Comparison of ENCODE assay signal across 8 cellular contexts in genomic region chr7:55572378-55573233, GRCh38. TPM values are rescaled to one million over a fixed set of nuclear protein-coding genes. Genes with fewer than 3 reads are reported as not detected.
DNase-seq lines count a peak whose midpoint lies in the region; ATAC-seq and TF ChIP-seq lines count a peak whose summit lies in the region.

VOPP1 (minus strand) TSS chr7:55572502; CDS start chr7:55572324, 178 bp downstream.

- H3K27me3 ChIP-seq in esophagus squamous epithelium (no peaks in the 10 kb centered on the region), mucosa of stomach (ENCODE audit: control insufficient read depth, insufficient read depth, low read length) (no peaks in the 10 kb centered on the region)

- H3K4me3 ChIP-seq in OCI-LY7 (ENCODE audit: low read depth, low read length, poor library complexity, severe bottlenecking) = peak within 1 kb of the TSS; percentile 95
- peak within 1 kb of the TSS; percentile 69 to 95 (median 84) for H3K4me3 ChIP-seq in esophagus squamous epithelium
- H3K4me3 ChIP-seq in mucosa of stomach (ENCODE audit: low read length) = peak within 1 kb of the TSS; percentile 52

- peaks cover 43% of the 10 kb centered on the region for H3K79me2 ChIP-seq in OCI-LY7 (ENCODE audit: insufficient read depth, low read depth, low read length)

- no TSS peak for BruUV-seq in OCI-LY7 (replicated peaks; lab: Mats Ljungman, UMichigan)

- H3K36me3 Mint-ChIP-seq in activated T-helper 1 cell treated with anti-CD3 and anti-CD28 coated beads, Interleukin-12 subunit alpha, Interleukin-12 subunit beta, Interleukin-2, Interleukin-4 antibody, amounts not matched to agents 30 ng/mL and 10 ng/mL and 1 ng/mL, durations not matched to agents 14 hours and 24 hours and 36 hours (ENCODE audit: low read depth) = peaks cover 10% of the 10 kb centered on the region

- H2AFZ ChIP-seq in OCI-LY7 (ENCODE audit: low read length) = peak within 1 kb of the TSS; percentile 98

- peak; percentile 44 for ATAC-seq in GM19467 (IDR thresholded peaks at IDR 0.05; ENCODE audit: unreplicated experiment)
- peak; percentile 67 for ATAC-seq in stimulated activated naive CD8-positive, alpha-beta T cell treated with anti-CD3 and anti-CD28 coated beads, Interleukin-15, amount 100 ng/mL, for 72 hours

- CTCF ChIA-PET in OCI-LY7 (lab: Charles Lee; ENCODE audit: unreplicated experiment) = interaction anchor here (0.9 to 1.1 kb wide), 2 partner anchors 17 to 39 kb away, joined by 3 read pairs; no protein-coding TSS in a partner anchor

- H3K4me1 ChIP-seq in OCI-LY7 (ENCODE audit: insufficient read depth, low read length, poor library complexity, severe bottlenecking) (peaks cover 48% of the 10 kb centered on the region), esophagus squamous epithelium (peaks cover 15 to 58% (median 39%) of the 10 kb centered on the region in 3 donors), mucosa of stomach (ENCODE audit: control insufficient read depth, insufficient read depth, low read length) (peaks cover 42% of the 10 kb centered on the region)

- DNase-seq in COLO829 (ENCODE audit: low spot score) (peak; percentile 47), HK-2 (ENCODE audit: unreplicated experiment) (peak; percentile 58), OCI-LY7 (ENCODE audit: low spot score) (peak; percentile 87), esophagus squamous epithelium (lab: John Stamatoyannopoulos, UW) (no peak)
- peak; percentile 57 for DNase-seq in activated T-helper 1 cell treated with anti-CD3 and anti-CD28 coated beads, Interleukin-12 subunit alpha, Interleukin-12 subunit beta, Interleukin-2, Interleukin-4 antibody, amounts not matched to agents 30 ng/mL and 10 ng/mL and 1 ng/mL, durations not matched to agents 14 hours and 24 hours and 36 hours (ENCODE audit: low spot score)
- DNase-seq in stimulated activated naive CD8-positive, alpha-beta T cell treated with anti-CD3 and anti-CD28 coated beads, Interleukin-15, amount 100 ng/mL, for 72 hours = peak in 1 of 2 donors; percentile 64

- POLR2A ChIA-PET in OCI-LY7 (lab: Charles Lee) = interaction anchor here (0.7 to 1.4 kb wide), 5 partner anchors 14 to 68 kb away, joined by 3 to 5 read pairs (median 3); no protein-coding TSS in a partner anchor

- peaks cover 68% of the 10 kb centered on the region for H3K4me1 Mint-ChIP-seq in activated T-helper 1 cell treated with anti-CD3 and anti-CD28 coated beads, Interleukin-12 subunit alpha, Interleukin-12 subunit beta, Interleukin-2, Interleukin-4 antibody, amounts not matched to agents 30 ng/mL and 10 ng/mL and 1 ng/mL, durations not matched to agents 14 hours and 24 hours and 36 hours (ENCODE audit: low read depth)
- H3K4me1 Mint-ChIP-seq in stimulated activated naive CD8-positive, alpha-beta T cell treated with anti-CD3 and anti-CD28 coated beads, Interleukin-15, amount 100 ng/mL, for 72 hours = peaks cover 73% of the 10 kb centered on the region

- H3K9me2 ChIP-seq in OCI-LY7 (ENCODE audit: insufficient read depth, low read length) = no peaks in the 10 kb centered on the region

- H3K27ac ChIP-seq in OCI-LY7 (ENCODE audit: low read depth, low read length, poor library complexity, severe bottlenecking) (peak within 1 kb of the TSS; percentile 60), esophagus squamous epithelium (peak within 1 kb of the TSS; percentile 84 to 94 (median 92))

- peaks cover 24% of the 10 kb centered on the region for H4K20me1 ChIP-seq in OCI-LY7 (ENCODE audit: insufficient read depth, low read length)

- H3K36me3 ChIP-seq in OCI-LY7 (ENCODE audit: insufficient read depth, low read length) = peaks cover 8% of the 10 kb centered on the region; the same call in 1 of the 2 replicates
- H3K36me3 ChIP-seq in esophagus squamous epithelium = no peaks in the 10 kb centered on the region
- no peaks in the 10 kb centered on the region for H3K36me3 ChIP-seq in mucosa of stomach (ENCODE audit: control insufficient read depth, insufficient read depth, low read length)

- H3K27me3 Mint-ChIP-seq in activated T-helper 1 cell treated with anti-CD3 and anti-CD28 coated beads, Interleukin-12 subunit alpha, Interleukin-12 subunit beta, Interleukin-2, Interleukin-4 antibody, amounts not matched to agents 30 ng/mL and 10 ng/mL and 1 ng/mL, durations not matched to agents 14 hours and 24 hours and 36 hours (ENCODE audit: insufficient read depth) = no peaks in the 10 kb centered on the region
- no peaks in the 10 kb centered on the region for H3K27me3 Mint-ChIP-seq in stimulated activated naive CD8-positive, alpha-beta T cell treated with anti-CD3 and anti-CD28 coated beads, Interleukin-15, amount 100 ng/mL, for 72 hours

- TF ChIP-seq CTCF in OCI-LY7 (conservative IDR thresholded peaks at IDR 0.05; ENCODE audit: low read length) (no peak), esophagus squamous epithelium (IDR thresholded peaks at IDR 0.05) (no peak)

- H3K4me2 ChIP-seq in OCI-LY7 (ENCODE audit: low read length) = peak within 1 kb of the TSS; percentile 92

- intact Hi-C loops in OCI-LY7 (cut with micrococcal nuclease; ENCODE audit: unreplicated experiment) = loop anchor here (10.0 kb wide), 1 partner anchor 332 kb away; no protein-coding TSS in a partner anchor
- intact Hi-C loops in activated T-helper 1 cell treated with anti-CD3 and anti-CD28 coated beads, Interleukin-12 subunit alpha, Interleukin-12 subunit beta, Interleukin-2, Interleukin-4 antibody, amounts not matched to agents 30 ng/mL and 10 ng/mL and 1 ng/mL, durations not matched to agents 14 hours and 24 hours and 36 hours (cut with micrococcal nuclease) = loop anchor here (5.0 to 10.0 kb wide), 5 partner anchors 312 to 575 kb away; partner anchors contain the start of genes CCT6A, CHCHD2, MRPS17 and PSPH
- intact Hi-C loops in esophagus squamous epithelium (cut with DNase I) = no loop called here

- 4 to 10% methylated on average over 14 to 22 of the region's 77 CpGs for WGBS in esophagus squamous epithelium, 2 donors

- H3K9ac ChIP-seq in mucosa of stomach (ENCODE audit: low read length) = peak within 1 kb of the TSS; percentile 89

- H3K27ac Mint-ChIP-seq in activated T-helper 1 cell treated with anti-CD3 and anti-CD28 coated beads, Interleukin-12 subunit alpha, Interleukin-12 subunit beta, Interleukin-2, Interleukin-4 antibody, amounts not matched to agents 30 ng/mL and 10 ng/mL and 1 ng/mL, durations not matched to agents 14 hours and 24 hours and 36 hours = peak within 1 kb of the TSS; percentile 92
- peak within 1 kb of the TSS; percentile 91 to 93 for H3K27ac Mint-ChIP-seq in stimulated activated naive CD8-positive, alpha-beta T cell treated with anti-CD3 and anti-CD28 coated beads, Interleukin-15, amount 100 ng/mL, for 72 hours

- H3K9me3 ChIP-seq in OCI-LY7 (ENCODE audit: low read length) = no peaks in the 10 kb centered on the region
- no peaks in the 10 kb centered on the region for H3K9me3 ChIP-seq in esophagus squamous epithelium
- H3K9me3 ChIP-seq in mucosa of stomach (ENCODE audit: control insufficient read depth, low read length) = no peaks in the 10 kb centered on the region

- peak in 1 of 4 donors; percentile 41 for TF ChIP-seq POLR2A in esophagus squamous epithelium (IDR thresholded peaks at IDR 0.05)

- H3K4me3 Mint-ChIP-seq in activated T-helper 1 cell treated with anti-CD3 and anti-CD28 coated beads, Interleukin-12 subunit alpha, Interleukin-12 subunit beta, Interleukin-2, Interleukin-4 antibody, amounts not matched to agents 30 ng/mL and 10 ng/mL and 1 ng/mL, durations not matched to agents 14 hours and 24 hours and 36 hours = peak within 1 kb of the TSS; percentile 94
- H3K4me3 Mint-ChIP-seq in stimulated activated naive CD8-positive, alpha-beta T cell treated with anti-CD3 and anti-CD28 coated beads, Interleukin-15, amount 100 ng/mL, for 72 hours = peak within 1 kb of the TSS; percentile 90 to 94

- peaks cover 5% of the 10 kb centered on the region for H3K9me3 Mint-ChIP-seq in activated T-helper 1 cell treated with anti-CD3 and anti-CD28 coated beads, Interleukin-12 subunit alpha, Interleukin-12 subunit beta, Interleukin-2, Interleukin-4 antibody, amounts not matched to agents 30 ng/mL and 10 ng/mL and 1 ng/mL, durations not matched to agents 14 hours and 24 hours and 36 hours
- no peaks in the 10 kb centered on the region for H3K9me3 Mint-ChIP-seq in stimulated activated naive CD8-positive, alpha-beta T cell treated with anti-CD3 and anti-CD28 coated beads, Interleukin-15, amount 100 ng/mL, for 72 hours

RNA-seq across cellular contexts. Expression of gene VOPP1, which starts in this region (rescaled TPM):
- 66.9 and 68.8 TPM in 2 replicates for total RNA-seq in OCI-LY7 (2014; rRNA removed; shearing (Covaris generic))
- 72.1 and 73.9 TPM in 2 replicates for total RNA-seq in OCI-LY7 (2022)
- total RNA-seq in activated T-helper 1 cell treated with anti-CD3 and anti-CD28 coated beads, Interleukin-12 subunit alpha, Interleukin-12 subunit beta, Interleukin-2, Interleukin-4 antibody, amounts not matched to agents 30 ng/mL and 10 ng/mL and 1 ng/mL, durations not matched to agents 14 hours and 24 hours and 36 hours = 96.3 and 102 TPM in 2 replicates
- total RNA-seq in esophagus squamous epithelium = 10 to 100 TPM; 13.9 to 26.5 (median 19.2) TPM
